ENCODE assay signal across 17 cellular contexts in genomic region chr22:24406322-24407277, GRCh38. TPM values are rescaled to one million over a fixed set of nuclear protein-coding genes. Genes with fewer than 3 reads are reported as not detected.
DNase-seq lines count a peak whose midpoint lies in the region; ATAC-seq, FAIRE-seq and TF ChIP-seq lines count a peak whose summit lies in the region.
"Had no signal": no experiment of that assay in that cellular context is flagged by ENCODE, and none has a peak within 500 bp of the region (broad histone marks: within the 10 kb centered on the region; RNA-seq: fewer than 3 reads in every experiment).

No MANE protein-coding gene starts in this region.

- H3K9me3 Mint-ChIP-seq in activated CD4-positive, alpha-beta T cell treated with anti-CD3 and anti-CD28 coated beads, Interleukin-2, amount 10 ng/mL, durations not matched to agents 7 days and 5 days, result no peaks in the 10 kb centered on the region
- no peaks in the 10 kb centered on the region for H3K9me3 Mint-ChIP-seq in T-cell

- H3K36me3 Mint-ChIP-seq in activated CD4-positive, alpha-beta T cell treated with anti-CD3 and anti-CD28 coated beads, Interleukin-2, amount 10 ng/mL, durations not matched to agents 7 days and 5 days (ENCODE audit: low read depth), result peaks cover 10% of the 10 kb centered on the region
- peaks cover 18% of the 10 kb centered on the region for H3K36me3 Mint-ChIP-seq in T-cell

- no peak for TF ChIP-seq POLR2A in endothelial cell of umbilical vein (IDR thresholded peaks at IDR 0.05; ENCODE audit: low read depth, low read length)
- TF ChIP-seq POLR2A in ovary (IDR thresholded peaks at IDR 0.05), result no peak

- peak overlapping the region; percentile 2 for H3K4me2 ChIP-seq in endothelial cell of umbilical vein (ENCODE audit: insufficient read depth, low read length)
- H3K4me2 ChIP-seq: A549 had no signal

- DNase-seq in activated CD4-positive, alpha-beta T cell treated with anti-CD3 and anti-CD28 coated beads, Interleukin-2, amount 10 ng/mL, durations not matched to agents 7 days and 5 days, result no peak
- DNase-seq in activated CD4-positive, alpha-beta T cell treated with anti-CD3 and anti-CD28 coated beads, Interleukin-2, amount 50 U/mL, for 48 hours, result no peak
- no peak for DNase-seq in T-cell
- DNase-seq in endothelial cell of umbilical vein (ENCODE audit: low read depth, low spot score), result no peak
- DNase-seq in ovary, result peak in 3 of 5 donors; percentile 19 to 39 (median 30)
- no peak for DNase-seq in hypothalamus (lab: John Stamatoyannopoulos, UW)
- DNase-seq in ecto neural progenitor cell (ENCODE audit: low spot score), result no peak
- DNase-seq: colonic mucosa, DMS79, GM23248, NCI-H510A treated with DMSO at 0.1 percent for 48 hours, spleen, upper lobe of right lung had no signal

- peaks cover 0 to 3% of the 10 kb centered on the region in 2 experiments for H3K36me3 ChIP-seq in endothelial cell of umbilical vein (ENCODE audit: control insufficient read depth in 2 of 2, extremely low read depth in 1 of 2, insufficient read depth in 2 of 2, low read length in 2 of 2)
- no peaks in the 10 kb centered on the region for H3K36me3 ChIP-seq in ovary
- H3K36me3 ChIP-seq: colonic mucosa had no signal

- CTCF ChIA-PET in activated CD4-positive, alpha-beta T cell treated with anti-CD3 and anti-CD28 coated beads, Interleukin-2, amount 10 ng/mL, durations not matched to agents 7 days and 5 days (lab: Charles Lee), result interaction anchor here (1.6 kb wide), 1 partner anchor 17 kb away, joined by 5 read pairs; no protein-coding TSS in a partner anchor
- CTCF ChIA-PET in T-cell (lab: Charles Lee), result interaction anchor here in 1 of 2 donors (0.5 to 0.7 kb wide), 2 partner anchors 49 to 120 kb away, joined by 3 read pairs; no protein-coding TSS in a partner anchor
- CTCF ChIA-PET in endothelial cell of umbilical vein (lab: Charles Lee), result interaction anchor here (1.0 to 5.3 kb wide), 7 partner anchors 12 to 121 kb away, joined by 3 to 22 read pairs (median 7); no protein-coding TSS in a partner anchor

- no peak overlapping the region for H2AFZ ChIP-seq in endothelial cell of umbilical vein (ENCODE audit: low read depth, low read length)
- H2AFZ ChIP-seq: GM23248 had no signal

- dilution Hi-C loops in endothelial cell of umbilical vein (cut with MboI; ENCODE audit: extremely low pct_ligation_motif_present, low sequenced_read_pairs), result no loop called here

- no peak overlapping the region for H3K4me3 Mint-ChIP-seq in activated CD4-positive, alpha-beta T cell treated with anti-CD3 and anti-CD28 coated beads, Interleukin-2, amount 10 ng/mL, durations not matched to agents 7 days and 5 days
- H3K4me3 Mint-ChIP-seq in T-cell, result peak overlapping the region in 1 of 3 donors; percentile 42

- ATAC-seq in T-cell (replicated peaks in 1 of 4), result no peak
- no peak for ATAC-seq in HG02938 (IDR thresholded peaks at IDR 0.05; ENCODE audit: unreplicated experiment)
- ATAC-seq: A549, upper lobe of right lung had no signal

- peaks cover 13% of the 10 kb centered on the region for H3K79me2 ChIP-seq in endothelial cell of umbilical vein (ENCODE audit: control insufficient read depth, insufficient read depth, low read length)

- H3K4me1 ChIP-seq in endothelial cell of umbilical vein (ENCODE audit: control insufficient read depth, extremely low read depth, insufficient read depth, low read length) (peaks cover 55% of the 10 kb centered on the region), ovary (ENCODE audit: insufficient read depth) (peaks cover 15% of the 10 kb centered on the region)

- H3K27ac Mint-ChIP-seq in activated CD4-positive, alpha-beta T cell treated with anti-CD3 and anti-CD28 coated beads, Interleukin-2, amount 10 ng/mL, durations not matched to agents 7 days and 5 days, result peak overlapping the region; percentile 78
- peak overlapping the region; percentile 63 to 83 for H3K27ac Mint-ChIP-seq in T-cell

- H3K9me1 ChIP-seq in endothelial cell of umbilical vein (replicated peaks; ENCODE audit: control insufficient read depth, extremely low read depth, insufficient read depth, low read length), result no peaks in the 10 kb centered on the region

- H3K9me3 ChIP-seq in endothelial cell of umbilical vein (replicated peaks; ENCODE audit: control insufficient read depth, insufficient read depth, low read length) (no peaks in the 10 kb centered on the region), ovary (no peaks in the 10 kb centered on the region)
- H3K9me3 ChIP-seq: A549, colonic mucosa, spleen, upper lobe of right lung had no signal

- H3K9ac ChIP-seq in endothelial cell of umbilical vein (replicated peaks; ENCODE audit: extremely low read depth, insufficient read depth, low read length), result no peak overlapping the region
- H3K9ac ChIP-seq: GM23248 had no signal

- TF ChIP-seq CTCF in endothelial cell of umbilical vein (IDR thresholded peaks at IDR 0.05; ENCODE audit: extremely low read depth in 1 of 2, insufficient read depth in 1 of 2, low read depth in 1 of 2, low read length in 2 of 2) (no peak), ovary (IDR thresholded peaks at IDR 0.05) (no peak)

- H3K27ac ChIP-seq in endothelial cell of umbilical vein (ENCODE audit: insufficient read depth, low read depth, low read length) (peak overlapping the region; percentile 60), ovary (peak overlapping the region in 1 of 2 donors; percentile 13)
- H3K27ac ChIP-seq: A549, colonic mucosa, GM23248 had no signal

- no peaks in the 10 kb centered on the region for H4K20me1 ChIP-seq in endothelial cell of umbilical vein (replicated peaks; ENCODE audit: control insufficient read depth, extremely low read depth, insufficient read depth, low read length)

- POLR2A ChIA-PET in activated CD4-positive, alpha-beta T cell treated with anti-CD3 and anti-CD28 coated beads, Interleukin-2, amount 10 ng/mL, durations not matched to agents 7 days and 5 days (lab: Charles Lee), result no interaction called here
- POLR2A ChIA-PET in T-cell (lab: Charles Lee), result no interaction called here
- POLR2A ChIA-PET in endothelial cell of umbilical vein (lab: Charles Lee), result interaction anchor here (1.0 kb wide), 1 partner anchor 14 kb away, joined by 4 read pairs; no protein-coding TSS in a partner anchor

- H3K4me3 ChIP-seq in endothelial cell of umbilical vein (replicated peaks in 1 of 3; ENCODE audit: insufficient read depth in 1 of 3, low read depth in 1 of 3, low read length in 3 of 3) (no peak overlapping the region), ovary (no peak overlapping the region)
- H3K4me3 ChIP-seq: A549, colonic mucosa, GM23248, spleen, upper lobe of right lung had no signal

- H3K27me3 ChIP-seq in endothelial cell of umbilical vein (ENCODE audit: control insufficient read depth in 2 of 2, insufficient read depth in 2 of 2, low read length in 2 of 2) (no peaks in the 10 kb centered on the region), ovary (no peaks in the 10 kb centered on the region)
- H3K27me3 ChIP-seq: colonic mucosa, spleen, upper lobe of right lung had no signal

- no peaks in the 10 kb centered on the region for H3K27me3 Mint-ChIP-seq in activated CD4-positive, alpha-beta T cell treated with anti-CD3 and anti-CD28 coated beads, Interleukin-2, amount 10 ng/mL, durations not matched to agents 7 days and 5 days
- H3K27me3 Mint-ChIP-seq in T-cell, result no peaks in the 10 kb centered on the region

- 68 to 72% (median 71%) methylated on average over 19 of the region's 19 CpGs for WGBS in ovary, 3 donors

- FAIRE-seq in endothelial cell of umbilical vein (lab: Jason Lieb, UNC), result no peak
- FAIRE-seq: A549, GM12891, kidney had no signal

- TF ChIP-seq EP300 in ovary (IDR thresholded peaks at IDR 0.05), result no peak

- intact Hi-C loops in endothelial cell of umbilical vein (cut with micrococcal nuclease) (loop anchor here (1.0 to 5.0 kb wide), 2 partner anchors 14 to 34 kb away; no protein-coding TSS in a partner anchor), ovary (cut with DNase I) (no loop called here)

- no TSS peak for BruUV-seq in endothelial cell of umbilical vein (replicated peaks; lab: Mats Ljungman, UMichigan)

- H3K4me1 Mint-ChIP-seq in activated CD4-positive, alpha-beta T cell treated with anti-CD3 and anti-CD28 coated beads, Interleukin-2, amount 10 ng/mL, durations not matched to agents 7 days and 5 days, result peaks cover 47% of the 10 kb centered on the region
- H3K4me1 Mint-ChIP-seq in T-cell, result peaks cover 35 to 42% (median 37%) of the 10 kb centered on the region in 3 donors

TF ChIP-seq in endothelial cell of umbilical vein, 7 proteins besides CTCF, POLR2A, EP300 and RAD21:
- TF ChIP-seq POLR2AphosphoS5 (IDR thresholded peaks at IDR 0.05; ENCODE audit: insufficient read depth, low read depth, low read length), result no peak
- TF ChIP-seq JUN (IDR thresholded peaks at IDR 0.05; ENCODE audit: borderline replicate concordance, insufficient read depth, insufficient read length, low read depth), result no peak

RNA-seq across cellular contexts. Expression of gene ADORA2A, which starts 20.8 kb away (rescaled TPM):
- 10 to 100 TPM; 25.3 to 29.0 TPM for total RNA-seq in activated CD4-positive, alpha-beta T cell treated with anti-CD3 and anti-CD28 coated beads, Interleukin-2, amount 10 ng/mL, durations not matched to agents 7 days and 5 days
- total RNA-seq in T-cell (10 to 100 TPM; 29.1 to 35.1 (median 30.1) TPM), endothelial cell of umbilical vein (17.1 and 20.0 TPM in 2 replicates), ovary (1 to 10 TPM; 1.5 to 5.0 (median 2.9) TPM)
- polyA plus RNA-seq in endothelial cell of umbilical vein (33.1 and 45.3 TPM in 2 replicates), ovary (1 to 10 TPM in 1 of 2 donors, under 1 TPM in 1; 0.57 to 2.2 TPM)
- polyA plus RNA-seq in endothelial cell of umbilical vein (2011; cell fraction: cytosol; rRNA removed), result 13.5 and 16.6 TPM in 2 replicates
- polyA plus RNA-seq in endothelial cell of umbilical vein (2011; cell fraction: nucleus; rRNA removed), result 14.3 and 15.7 TPM in 2 replicates
- 2.9 and 3.6 TPM in 2 replicates for polyA plus RNA-seq in endothelial cell of umbilical vein (2012)
- polyA minus RNA-seq in endothelial cell of umbilical vein, result 34.9 TPM in 2 replicates
- not detected for polyA minus RNA-seq in endothelial cell of umbilical vein (2011; cell fraction: cytosol; rRNA and poly(A)+ RNA removed)
- polyA minus RNA-seq in endothelial cell of umbilical vein (2011; cell fraction: nucleus; rRNA and poly(A)+ RNA removed), result 10.3 and 12.8 TPM in 2 replicates

Comparison
In these comparisons a context has a peak if more than half of its experiments do, and no peak if none do; other contexts are left out.
1. DNase-seq: peak in ovary (3 of 5); none in activated CD4-positive, alpha-beta T cell treated with anti-CD3 and anti-CD28 coated beads, Interleukin-2, amount 10 ng/mL, durations not matched to agents 7 days and 5 days (single experiment), activated CD4-positive, alpha-beta T cell treated with anti-CD3 and anti-CD28 coated beads, Interleukin-2, amount 50 U/mL, for 48 hours (0 of 2), T-cell (0 of 34), endothelial cell of umbilical vein (single experiment), hypothalamus (0 of 51) and ecto neural progenitor cell (single experiment).